22 cellular contexts compared by ENCODE assay signal in the genomic region with DNA sequence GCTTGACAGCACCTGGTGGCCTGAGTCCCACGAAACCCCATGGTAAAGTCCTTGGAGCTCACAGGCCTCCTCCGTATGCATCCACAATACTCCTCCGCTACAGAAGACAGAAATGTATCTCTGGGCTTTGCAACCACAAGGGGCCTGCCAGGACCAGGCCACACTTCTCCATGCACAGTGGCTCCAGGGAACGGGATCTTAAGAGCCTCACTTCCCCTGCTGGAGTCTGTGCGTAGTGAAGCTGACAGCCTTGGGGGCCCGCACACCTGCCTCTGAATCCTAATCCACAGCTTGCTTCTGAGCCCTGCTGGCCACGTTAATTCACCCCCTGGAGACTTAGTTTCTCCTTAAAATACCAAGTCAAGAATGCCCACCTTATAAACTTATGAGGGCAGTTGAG.
DNase-seq lines count a peak whose midpoint lies in the region; ATAC-seq, FAIRE-seq and TF ChIP-seq lines count a peak whose summit lies in the region.
"Had no signal": no experiment of that assay in that cellular context is flagged by ENCODE, and none has a peak within 500 bp of the region (broad histone marks: within the 10 kb centered on the region; RNA-seq: fewer than 3 reads in every experiment).

No MANE protein-coding gene starts in this region.

- H3K4ac ChIP-seq in H9 (ENCODE audit: low read depth, low read length), result no peak overlapping the region

- H3K79me1 ChIP-seq in H9 (ENCODE audit: insufficient read depth, low read depth, low read length, poor library complexity, severe bottlenecking), result no peaks in the 10 kb centered on the region

- no peaks in the 10 kb centered on the region for H3K9me1 ChIP-seq in K562 (ENCODE audit: control insufficient read depth, insufficient read depth, low read length)

- H3K23ac ChIP-seq in H9 (ENCODE audit: insufficient read length, low read depth, low read length), result no peak overlapping the region

- H3K27ac ChIP-seq in H9 (ENCODE audit: insufficient read length, low read depth, low read length), result no peak overlapping the region
- no peak overlapping the region for H3K27ac ChIP-seq in K562 (ENCODE audit: extremely low read depth, low read depth, low read length)
- H3K27ac ChIP-seq in tibial artery, result peak overlapping the region in 1 of 2 donors; percentile 17
- H3K27ac ChIP-seq: BLaER1 treated with 17β-estradiol and CSF1 and Interleukin-3, amounts not matched to agents 10 nM and 100 nM; KMS-11 had no signal

- H3K14ac ChIP-seq in H9 (ENCODE audit: insufficient read depth, low read length), result no peak overlapping the region

- H3K4me1 Mint-ChIP-seq in H9, result peaks cover 0 to 6% of the 10 kb centered on the region in 2 experiments; a peak in 1 of 4 replicates
- H3K4me1 Mint-ChIP-seq: T-cell had no signal

- H2BK5ac ChIP-seq in H9 (ENCODE audit: insufficient read length, low read length), result no peak overlapping the region

- no peak overlapping the region for H3K27ac Mint-ChIP-seq in H9
- H3K27ac Mint-ChIP-seq: CD8-positive, alpha-beta T cell; T-cell had no signal

- H3K79me2 ChIP-seq in H9 (ENCODE audit: insufficient read depth, low read length) (no peaks in the 10 kb centered on the region), K562 (ENCODE audit: control insufficient read depth, insufficient read depth, low read length) (no peaks in the 10 kb centered on the region)

- H3K4me2 ChIP-seq in H9 (ENCODE audit: insufficient read depth, insufficient read length, low read length) (no peak overlapping the region), K562 (ENCODE audit: insufficient read depth, low read length) (no peak overlapping the region)
- H3K4me2 ChIP-seq: BLaER1 treated with 17β-estradiol and CSF1 and Interleukin-3, amounts not matched to agents 10 nM and 100 nM; KMS-11; SK-N-SH had no signal

- no peak for TF ChIP-seq POLR2A in K562 (conservative IDR thresholded peaks at IDR 0.05)

- no peak for DNase-seq in D721Med (ENCODE audit: insufficient read length, low spot score)
- DNase-seq in H9, result peak; percentile 76
- no peak for DNase-seq in K562 (ENCODE audit: extremely low read depth in 1 of 4, low spot score in 3 of 4)
- DNase-seq in islet precursor cell, result peak; percentile 77
- DNase-seq in GM20000 (ENCODE audit: low spot score), result no peak
- no peak for DNase-seq in stimulated activated naive CD8-positive, alpha-beta T cell treated with anti-CD3 and anti-CD28 coated beads, Interleukin-15, Interleukin-2, amounts not matched to agents 100 U/mL and 50 U/mL, for 24 hours
- no peak for DNase-seq in HAP-1 (ENCODE audit: low spot score in 2 of 2)
- DNase-seq in tibial artery, result no peak
- DNase-seq: Calu3; CD8-positive, alpha-beta T cell; NCI-H1092; NCI-H146; NCI-H2029 treated with DMSO at 0.1 percent for 48 hours; NCI-H2171 treated with DMSO at 0.1 percent for 48 hours; NCI-H446; NCI-H526 treated with DMSO at 0.1 percent for 48 hours; SK-N-SH; T-cell had no signal

- H2AFZ ChIP-seq in H9 (ENCODE audit: low read length) (no peak overlapping the region), K562 (ENCODE audit: low read depth, low read length) (no peak overlapping the region)

- no peak overlapping the region for H2BK12ac ChIP-seq in H9 (ENCODE audit: insufficient read length, low read depth, low read length)

- no peak overlapping the region for H3K4me3 Mint-ChIP-seq in H9
- H3K4me3 Mint-ChIP-seq: CD8-positive, alpha-beta T cell; T-cell had no signal

- H3K23me2 ChIP-seq in H9 (ENCODE audit: insufficient read length, low read depth, low read length, poor library complexity, severe bottlenecking), result no peaks in the 10 kb centered on the region

- H4K5ac ChIP-seq in H9 (ENCODE audit: insufficient read length, low read depth, low read length), result no peak overlapping the region

- no peaks in the 10 kb centered on the region for H3K36me3 Mint-ChIP-seq in H9 (ENCODE audit: insufficient read depth in 1 of 3, low read depth in 3 of 3)
- H3K36me3 Mint-ChIP-seq: CD8-positive, alpha-beta T cell; T-cell had no signal

- H3K9ac ChIP-seq in H9 (ENCODE audit: extremely low read depth, insufficient read length, low read length) (no peak overlapping the region), K562 (ENCODE audit: insufficient read depth in 1 of 2, low read depth in 2 of 2, low read length in 2 of 2) (no peak overlapping the region)
- H3K9ac ChIP-seq: BLaER1 treated with 17β-estradiol and CSF1 and Interleukin-3, amounts not matched to agents 10 nM and 100 nM; KMS-11; SK-N-SH had no signal

- CTCF ChIA-PET in K562 (lab: Yijun Ruan, JAX; ENCODE audit: low intra/inter-chr PET ratio), result no interaction called here

- no peak for TF ChIP-seq EP300 in K562 (IDR thresholded peaks at IDR 0.05; ENCODE audit: low read length)

- H4K8ac ChIP-seq in H9 (replicated peaks; ENCODE audit: insufficient read length, low read depth, low read length), result no peak overlapping the region

- no peak overlapping the region for H3K56ac ChIP-seq in H9 (ENCODE audit: insufficient read length, low read depth, low read length)

- H2BK120ac ChIP-seq in H9 (ENCODE audit: low read depth, low read length, poor library complexity, severe bottlenecking), result no peak overlapping the region

- intact Hi-C loops in K562 (cut with micrococcal nuclease), result no loop called here
- intact Hi-C loops in tibial artery (cut with DNase I; ENCODE audit: low total_unique reads), result loop anchor here (5.0 kb wide), 1 partner anchor 41 kb away; no protein-coding TSS in a partner anchor

- FAIRE-seq in D721Med (lab: Jason Lieb, UNC) (no peak), K562 (lab: Jason Lieb, UNC) (no peak)
- FAIRE-seq: RCC 7860 had no signal

- no peaks in the 10 kb centered on the region; the same call in 1 of the 2 replicates for H3K27me3 ChIP-seq in H9 (ENCODE audit: insufficient read depth, low read length)
- H3K27me3 ChIP-seq in K562 (ENCODE audit: control insufficient read depth in 2 of 2, insufficient read depth in 2 of 2, low read length in 2 of 2), result peaks cover 10 to 29% of the 10 kb centered on the region in 2 experiments; a peak in 2 of 5 replicates
- H3K27me3 ChIP-seq in HAP-1 (ENCODE audit: low read depth), result peaks cover 6% of the 10 kb centered on the region
- no peaks in the 10 kb centered on the region for H3K27me3 ChIP-seq in tibial artery
- H3K27me3 ChIP-seq: BLaER1 treated with 17β-estradiol and CSF1 and Interleukin-3, amounts not matched to agents 10 nM and 100 nM had no signal

- H4K91ac ChIP-seq in H9 (ENCODE audit: insufficient read length, low read depth, low read length), result no peak overlapping the region

- H3K9me3 ChIP-seq in H9 (ENCODE audit: control insufficient read depth, low read depth, low read length) (no peaks in the 10 kb centered on the region), K562 (replicated peaks; ENCODE audit: control insufficient read depth, insufficient read depth, low read depth, low read length) (no peaks in the 10 kb centered on the region), HAP-1 (no peaks in the 10 kb centered on the region), tibial artery (no peaks in the 10 kb centered on the region)
- H3K9me3 ChIP-seq: SK-N-SH had no signal

- ATAC-seq in K562, result peak; percentile 43; the same call in 1 of the 3 replicates
- no peak for ATAC-seq in stimulated activated naive CD8-positive, alpha-beta T cell treated with anti-CD3 and anti-CD28 coated beads, Interleukin-15, Interleukin-2, amounts not matched to agents 100 U/mL and 50 U/mL, for 24 hours
- ATAC-seq: CD8-positive, alpha-beta T cell; Right ventricle myocardium inferior; T-cell had no signal

- no peak overlapping the region for H2AK5ac ChIP-seq in H9 (ENCODE audit: insufficient read length, low read length)

- H2BK20ac ChIP-seq in H9 (ENCODE audit: low read depth, low read length, poor library complexity, severe bottlenecking), result no peak overlapping the region

- H3K36me3 ChIP-seq in K562 (ENCODE audit: control insufficient read depth, insufficient read depth, low read length), result no peaks in the 10 kb centered on the region
- no peaks in the 10 kb centered on the region for H3K36me3 ChIP-seq in HAP-1 (replicated peaks)
- no peaks in the 10 kb centered on the region for H3K36me3 ChIP-seq in tibial artery
- H3K36me3 ChIP-seq: BLaER1 treated with 17β-estradiol and CSF1 and Interleukin-3, amounts not matched to agents 10 nM and 100 nM had no signal

- H3K4me3 ChIP-seq in K562 (no peak overlapping the region), HAP-1 (no peak overlapping the region), tibial artery (no peak overlapping the region)
- H3K4me3 ChIP-seq: BLaER1 treated with 17β-estradiol and CSF1 and Interleukin-3, amounts not matched to agents 10 nM and 100 nM had no signal

- WGBS in H9 (ENCODE audit: extremely low coverage, insufficient read length, low lambda C conversion rate), result no CpG with 5 or more reads among the region's 7 CpGs
- 0% methylated on average over 7 of the region's 7 CpGs for WGBS in K562 (ENCODE audit: insufficient coverage, low coverage, missing lambda C conversion rate)

- POLR2A ChIA-PET in K562 (lab: Yijun Ruan, JAX), result interaction anchor here (1.1 kb wide), 1 partner anchor 92 kb away, joined by 4 read pairs; no protein-coding TSS in a partner anchor

- no TSS peak for BruUV-seq in K562 (replicated peaks; lab: Mats Ljungman, UMichigan)

- peaks cover 5% of the 10 kb centered on the region for H3K27me3 Mint-ChIP-seq in H9 (ENCODE audit: low read depth)

- H3K9me3 Mint-ChIP-seq in H9, result peaks cover 0 to 5% of the 10 kb centered on the region in 2 experiments; a peak in 3 of 5 replicates
- H3K9me3 Mint-ChIP-seq: CD8-positive, alpha-beta T cell; T-cell had no signal

- H3T11ph ChIP-seq in H9 (ENCODE audit: low read length), result no peak overlapping the region

- TF ChIP-seq CTCF in D721Med (IDR thresholded peaks at IDR 0.05; ENCODE audit: insufficient read depth, missing control alignments) (peak; percentile 0), H9 (conservative IDR thresholded peaks at IDR 0.05) (peak; percentile 44), K562 (IDR thresholded peaks at IDR 0.05 in 2 of 3, conservative IDR thresholded peaks at IDR 0.05 in 1 of 3; ENCODE audit: insufficient read depth in 2 of 3, low read depth in 1 of 3, low read length in 3 of 3) (no peak), GM20000 (IDR thresholded peaks at IDR 0.05; ENCODE audit: extremely low read depth, missing control alignments) (no peak), tibial artery (IDR thresholded peaks at IDR 0.05) (no peak)

- H4K20me1 ChIP-seq in H9 (ENCODE audit: control insufficient read depth, insufficient read depth, insufficient read length) (no peaks in the 10 kb centered on the region), K562 (replicated peaks; ENCODE audit: control insufficient read depth, insufficient read depth, low read length) (no peaks in the 10 kb centered on the region)
- H4K20me1 ChIP-seq: BLaER1 treated with 17β-estradiol and CSF1 and Interleukin-3, amounts not matched to agents 10 nM and 100 nM had no signal

- H3K18ac ChIP-seq in H9 (ENCODE audit: insufficient read length, low read depth, low read length), result no peak overlapping the region

- no peaks in the 10 kb centered on the region for H3K4me1 ChIP-seq in H9 (ENCODE audit: insufficient read depth, low read length)
- H3K4me1 ChIP-seq in K562 (replicated peaks in 1 of 2; ENCODE audit: control insufficient read depth in 2 of 2, insufficient read depth in 2 of 2, low read length in 2 of 2), result no peaks in the 10 kb centered on the region
- no peaks in the 10 kb centered on the region for H3K4me1 ChIP-seq in HAP-1
- peaks cover 0 to 43% (median 16%) of the 10 kb centered on the region in 4 donors for H3K4me1 ChIP-seq in tibial artery
- H3K4me1 ChIP-seq: BLaER1 treated with 17β-estradiol and CSF1 and Interleukin-3, amounts not matched to agents 10 nM and 100 nM had no signal

- in situ Hi-C loops in K562 (cut with MboI), result no loop called here
- in situ Hi-C loops in HAP-1 (cut with MboI; ENCODE audit: low sequenced_read_pairs), result no loop called here

- H2BK15ac ChIP-seq in H9 (ENCODE audit: low read depth, low read length), result no peak overlapping the region

- TF ChIP-seq RAD21 in K562 (CRISPR knock-in tag; conservative IDR thresholded peaks at IDR 0.05 in 1 of 2, IDR thresholded peaks at IDR 0.05 in 1 of 2), result no peak

Comparison
In these comparisons a context has a peak if more than half of its experiments do, and no peak if none do; other contexts are left out.
1. DNase-seq: peak in H9 (single experiment) and islet precursor cell (single experiment); none in D721Med (single experiment), K562 (0 of 4), GM20000 (single experiment), stimulated activated naive CD8-positive, alpha-beta T cell treated with anti-CD3 and anti-CD28 coated beads, Interleukin-15, Interleukin-2, amounts not matched to agents 100 U/mL and 50 U/mL, for 24 hours (single experiment), HAP-1 (0 of 2) and tibial artery (0 of 2).
2. CTCF ChIP-seq: peak in D721Med (single experiment) and H9 (single experiment); none in K562 (0 of 3), GM20000 (single experiment) and tibial artery (0 of 2).